In genomic region chr2:239882781-239883180, GRCh38 we compare ENCODE assay signal across 18 cellular contexts.
"Had no signal": no experiment of that assay in that cellular context is flagged by ENCODE, and none has a peak within 500 bp of the region (broad histone marks: within the 10 kb centered on the region; RNA-seq: fewer than 3 reads in every experiment).

No MANE protein-coding gene starts in this region.

- H3K27me3 ChIP-seq: ascending aorta, neural progenitor cell, right lobe of liver, transverse colon, uterus had no signal

- H3K9me3 ChIP-seq: right lobe of liver had no signal

- H3K27me3 Mint-ChIP-seq: brain had no signal

- H3K4me1 Mint-ChIP-seq: natural killer cell, neural progenitor cell had no signal

- H3K4me3 Mint-ChIP-seq: activated CD4-positive, alpha-beta memory T cell treated with anti-CD3 and anti-CD28 coated beads for 36 hours; activated naive CD4-positive, alpha-beta T cell treated with anti-CD3 and anti-CD28 coated beads, Interleukin-2, amount 10 ng/mL, durations not matched to agents 7 days and 5 days; activated naive CD8-positive, alpha-beta T cell treated with anti-CD3 and anti-CD28 coated beads, Interleukin-2, amount 10 ng/mL, durations not matched to agents 7 days and 5 days; brain; natural killer cell; neural progenitor cell; T-cell had no signal

- H3K4me1 ChIP-seq: foreskin keratinocyte, neural progenitor cell, right lobe of liver, uterus had no signal

- H3K27ac Mint-ChIP-seq: activated CD4-positive, alpha-beta memory T cell treated with anti-CD3 and anti-CD28 coated beads for 36 hours; activated naive CD4-positive, alpha-beta T cell treated with anti-CD3 and anti-CD28 coated beads, Interleukin-2, amount 10 ng/mL, durations not matched to agents 7 days and 5 days; activated naive CD8-positive, alpha-beta T cell treated with anti-CD3 and anti-CD28 coated beads, Interleukin-2, amount 10 ng/mL, durations not matched to agents 7 days and 5 days; natural killer cell; neural progenitor cell had no signal

- H3K4me3 ChIP-seq: ascending aorta, heart right ventricle, left lung, lower lobe of right lung, neural progenitor cell, right lobe of liver, transverse colon, uterus had no signal

- H2AFZ ChIP-seq: neural progenitor cell had no signal

- H3K4me2 ChIP-seq: neural progenitor cell had no signal

- H3K36me3 ChIP-seq: ascending aorta, heart right ventricle, left lung, lower lobe of right lung, neural progenitor cell, right lobe of liver, uterus, WERI-Rb-1 had no signal

- H3K36me3 Mint-ChIP-seq: neural progenitor cell had no signal

- DNase-seq: activated gamma-delta T cell, kidney glomerular epithelial cell, left lung had no signal

- H3K9ac ChIP-seq: neural progenitor cell had no signal

- H3K27ac ChIP-seq: foreskin keratinocyte, left lung, lower lobe of right lung, neural progenitor cell, right lobe of liver, transverse colon, WERI-Rb-1 had no signal
